Comparison of ENCODE assay signal across 9 cellular contexts in the genomic region with DNA sequence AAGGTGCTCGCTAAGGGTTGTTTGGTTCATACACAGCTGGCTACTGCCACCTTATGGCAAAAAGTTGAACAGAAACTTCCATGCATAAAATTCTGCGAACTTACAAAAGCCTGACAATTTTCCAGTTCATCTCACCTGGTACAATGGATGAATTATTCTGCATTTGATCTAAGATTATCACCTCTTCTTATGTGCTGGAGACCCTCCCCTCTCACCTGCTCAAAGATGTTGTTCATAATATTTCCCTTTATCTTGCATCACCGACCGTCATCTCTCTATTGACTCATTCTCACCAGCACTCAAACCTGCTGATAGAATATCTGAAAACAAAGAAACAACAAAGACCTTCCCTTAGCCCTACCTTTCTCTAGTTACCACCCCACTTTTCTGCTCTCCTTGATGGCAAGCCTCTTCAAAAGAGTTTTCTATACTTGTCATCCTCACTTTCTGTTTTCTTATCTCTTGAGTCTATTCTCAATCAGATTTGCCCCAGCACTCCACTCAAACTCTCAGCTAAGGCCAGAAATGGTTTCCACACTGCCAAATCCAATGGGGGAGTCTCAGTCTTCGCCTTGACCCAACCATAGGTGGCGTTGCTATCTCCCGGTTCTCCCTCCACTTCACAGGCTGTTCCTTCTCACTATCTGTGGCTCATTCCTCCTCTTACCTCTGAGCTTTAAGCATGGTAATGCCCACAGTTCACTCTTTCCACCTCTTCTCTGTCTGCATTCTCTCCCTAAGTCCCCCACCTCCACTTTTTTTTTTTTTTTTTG.
DNase-seq lines count a peak whose midpoint lies in the region; ATAC-seq and TF ChIP-seq lines count a peak whose summit lies in the region.
"Had no signal": no experiment of that assay in that cellular context is flagged by ENCODE, and none has a peak within 500 bp of the region (broad histone marks: within the 10 kb centered on the region; RNA-seq: fewer than 3 reads in every experiment).

No MANE protein-coding gene starts in this region.

- POLR2A ChIA-PET in AG04449 (lab: Yijun Ruan, JAX), result interaction anchor here (0.7 kb wide), 1 partner anchor 340 kb away, joined by 4 read pairs; no protein-coding TSS in a partner anchor

- H3K4me1 Mint-ChIP-seq in nephron, result no peaks in the 10 kb centered on the region

- H3K4me3 Mint-ChIP-seq in nephron, result no peak overlapping the region

- no peaks in the 10 kb centered on the region for H3K9me3 Mint-ChIP-seq in nephron

- no peak overlapping the region for H3K4me3 ChIP-seq in AG04449 (ENCODE audit: low read depth, low read length)
- no peak overlapping the region for H3K4me3 ChIP-seq in effector memory CD4-positive, alpha-beta T cell (ENCODE audit: insufficient read depth, low read depth, low read length, poor library complexity, severe bottlenecking)
- H3K4me3 ChIP-seq: skin epidermis had no signal

- TF ChIP-seq CTCF in AG04449 (IDR thresholded peaks at IDR 0.05; ENCODE audit: insufficient read depth, low read length, missing control alignments) (peak; percentile 61), VCaP (conservative IDR thresholded peaks at IDR 0.05) (peak; percentile 62), nephron (IDR thresholded peaks at IDR 0.05; ENCODE audit: unreplicated experiment in 3 of 3) (peak; percentile 77 to 84 (median 80))

- H3K27me3 Mint-ChIP-seq in nephron (ENCODE audit: low read depth), result peaks cover 7% of the 10 kb centered on the region

- CTCF ChIA-PET in AG04449 (lab: Yijun Ruan, JAX), result interaction anchor here (0.7 to 10.6 kb wide), 42 partner anchors 8 to 941 kb away, joined by 3 to 149 read pairs (median 4); no protein-coding TSS in a partner anchor

- H3K36me3 ChIP-seq in effector memory CD4-positive, alpha-beta T cell (ENCODE audit: control insufficient read depth, insufficient read depth, low read length), result peaks cover 8% of the 10 kb centered on the region

- ATAC-seq in GM18909 (IDR thresholded peaks at IDR 0.05; ENCODE audit: poor library complexity, unreplicated experiment), result no peak

- peaks cover 13% of the 10 kb centered on the region for H3K36me3 Mint-ChIP-seq in nephron (ENCODE audit: low read depth)

- no peak overlapping the region for H3K27ac ChIP-seq in VCaP
- no peak overlapping the region for H3K27ac ChIP-seq in effector memory CD4-positive, alpha-beta T cell (ENCODE audit: insufficient read depth, low read length, poor library complexity, severe bottlenecking)
- H3K27ac ChIP-seq: skin epidermis had no signal

- no peaks in the 10 kb centered on the region for H3K9me3 ChIP-seq in effector memory CD4-positive, alpha-beta T cell (ENCODE audit: control insufficient read depth, low read length)

- no peak overlapping the region for H3K27ac Mint-ChIP-seq in nephron

- H3K27me3 ChIP-seq in effector memory CD4-positive, alpha-beta T cell (replicated peaks; ENCODE audit: control insufficient read depth, insufficient read depth, low read length, poor library complexity, severe bottlenecking), result no peaks in the 10 kb centered on the region

- no peak for DNase-seq in AG04449 (ENCODE audit: low read depth, low spot score)
- DNase-seq in ELF-1 (ENCODE audit: low read depth, low spot score), result peak; percentile 59
- peak; percentile 30 for DNase-seq in NCI-H128 (lab: John Stamatoyannopoulos, UW; ENCODE audit: unreplicated experiment)
- DNase-seq in fibroblast of gingiva (ENCODE audit: low read depth), result peak; percentile 47
- DNase-seq in effector memory CD4-positive, alpha-beta T cell, result no peak

- no peaks in the 10 kb centered on the region for H3K4me1 ChIP-seq in effector memory CD4-positive, alpha-beta T cell (ENCODE audit: control insufficient read depth, insufficient read depth, low read length, poor library complexity, severe bottlenecking)

Comparison
In these comparisons a context has a peak if more than half of its experiments do, and no peak if none do; other contexts are left out.
1. DNase-seq: peak in ELF-1 (single experiment), NCI-H128 (single experiment) and fibroblast of gingiva (single experiment); none in AG04449 (single experiment) and effector memory CD4-positive, alpha-beta T cell (0 of 3).
2. Peak in every context shown above with its lines, with median percentiles within 50 percentile points of each other: CTCF ChIP-seq.